1 cellular context compared by ENCODE assay signal in the genomic region with DNA sequence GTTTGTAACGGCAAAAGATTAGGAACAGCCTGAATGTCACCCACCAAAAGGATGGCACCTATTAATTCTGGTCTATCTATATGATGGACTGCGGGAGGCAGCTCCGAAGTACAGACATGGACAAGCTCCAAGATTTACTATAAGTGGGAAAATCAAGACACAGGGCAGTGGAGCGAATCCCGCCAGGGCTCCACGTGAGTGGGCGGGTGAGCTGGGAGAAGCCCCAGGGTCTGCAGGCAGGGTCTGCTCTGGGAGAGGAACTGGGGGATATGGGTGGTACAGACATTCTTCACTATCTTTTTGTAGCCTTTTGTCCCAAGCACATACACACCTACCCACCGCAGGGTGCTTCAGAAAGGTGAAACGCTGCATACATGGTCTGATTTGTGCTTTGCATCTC.
TF ChIP-seq lines count a peak whose summit lies in the region.

No MANE protein-coding gene starts in this region.

TF ChIP-seq in IMR-90, 13 proteins besides CTCF, POLR2A, EP300 and RAD21:
- TF ChIP-seq CEBPB (IDR thresholded peaks at IDR 0.05; ENCODE audit: low read depth, low read length) (no peak), MXI1 (IDR thresholded peaks at IDR 0.05; ENCODE audit: borderline replicate concordance, low read depth, low read length) (no peak), RCOR1 (IDR thresholded peaks at IDR 0.05; ENCODE audit: insufficient replicate concordance, low read length) (no peak), BHLHE40 (IDR thresholded peaks at IDR 0.05; ENCODE audit: low read depth, low read length) (no peak), MAFK (IDR thresholded peaks at IDR 0.05; ENCODE audit: low read depth, low read length) (no peak), FOS (IDR thresholded peaks at IDR 0.05; ENCODE audit: low read depth, low read length) (no peak), SMC3 (IDR thresholded peaks at IDR 0.05; ENCODE audit: low read depth, low read length) (no peak)
